ENCODE assay signal across 9 cellular contexts in the genomic region with DNA sequence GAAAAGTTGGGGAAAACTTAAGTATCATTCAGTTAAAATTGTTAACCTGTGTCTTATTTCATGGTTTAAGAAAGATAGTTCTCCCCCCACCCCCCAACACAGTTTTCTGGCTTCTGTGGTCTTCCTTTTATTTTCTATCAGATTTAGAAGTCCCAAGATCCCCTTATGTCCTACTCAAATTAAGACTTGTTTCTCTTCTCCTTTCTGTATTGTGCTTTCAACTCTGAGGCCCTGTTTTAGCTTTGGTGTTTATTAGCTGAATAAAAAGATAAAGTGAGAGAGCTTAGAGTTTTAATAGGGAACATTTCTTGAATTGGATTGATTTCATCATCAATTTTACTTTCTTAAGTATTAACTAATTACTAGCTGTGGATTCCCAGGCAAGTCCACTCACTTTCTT.
DNase-seq lines count a peak whose midpoint lies in the region; ATAC-seq and TF ChIP-seq lines count a peak whose summit lies in the region.
"Had no signal": no experiment of that assay in that cellular context is flagged by ENCODE, and none has a peak within 500 bp of the region (broad histone marks: within the 10 kb centered on the region; RNA-seq: fewer than 3 reads in every experiment).

No MANE protein-coding gene starts in this region.

- peak overlapping the region; percentile 84 to 96 (median 92) for H3K27ac Mint-ChIP-seq in IgD-negative memory B cell

- no peaks in the 10 kb centered on the region for H3K36me3 ChIP-seq in lower lobe of right lung

- H3K9me3 Mint-ChIP-seq in IgD-negative memory B cell = peaks cover 0 to 2% (median 0%) of the 10 kb centered on the region in 3 donors

- peak overlapping the region; percentile 60 for H3K27ac ChIP-seq in lower lobe of right lung

- H3K27me3 Mint-ChIP-seq in IgD-negative memory B cell = no peaks in the 10 kb centered on the region

- H3K9me3 ChIP-seq in lower lobe of right lung = no peaks in the 10 kb centered on the region

- peak; percentile 18 for ATAC-seq in GM18508 (IDR thresholded peaks at IDR 0.05; ENCODE audit: insufficient read depth, unreplicated experiment)
- peak; percentile 62 for ATAC-seq in GM21529 (IDR thresholded peaks at IDR 0.05; ENCODE audit: unreplicated experiment)
- no peak for ATAC-seq in lower lobe of right lung

- H3K4me1 Mint-ChIP-seq in IgD-negative memory B cell = peaks cover 47 to 63% (median 60%) of the 10 kb centered on the region in 3 donors

- no peak for TF ChIP-seq CTCF in lower lobe of right lung (IDR thresholded peaks at IDR 0.05)

- H3K4me1 ChIP-seq in lower lobe of right lung = peaks cover 40% of the 10 kb centered on the region

- DNase-seq in lower lobe of right lung (no peak), islet precursor cell (no peak), NCI-H345 (lab: John Stamatoyannopoulos, UW) (no peak), UCSD-AML1 (lab: John Stamatoyannopoulos, UW; ENCODE audit: unreplicated experiment) (no peak), cerebellum (ENCODE audit: low spot score) (no peak)
- DNase-seq: NCI-H1694 had no signal

- peak overlapping the region in 3 of 4 donors; percentile 50 to 91 (median 55) for H3K4me3 Mint-ChIP-seq in IgD-negative memory B cell

- H3K36me3 Mint-ChIP-seq in IgD-negative memory B cell = peaks cover 4% of the 10 kb centered on the region

- H3K27me3 ChIP-seq in lower lobe of right lung (ENCODE audit: low read depth) = no peaks in the 10 kb centered on the region

- no peak overlapping the region for H3K4me3 ChIP-seq in lower lobe of right lung

- intact Hi-C loops in lower lobe of right lung (cut with DNase I) = no loop called here

Comparison
In these comparisons a context has a peak if more than half of its experiments do, and no peak if none do; other contexts are left out.
1. ATAC-seq: peak in GM18508 (single experiment) and GM21529 (single experiment); none in lower lobe of right lung (0 of 2).